ENCODE assay signal across 1 cellular context in genomic region chr2:55235724-55236538, GRCh38.
TF ChIP-seq lines count a peak whose summit lies in the region.

No MANE protein-coding gene starts in this region.

TF ChIP-seq in GM12878, 131 proteins besides CTCF, POLR2A, EP300 and RAD21:
- TF ChIP-seq SMAD5 (IDR thresholded peaks at IDR 0.05; ENCODE audit: low read depth): peak; percentile 43; the same call in 1 of the 2 replicates
- no peak for TF ChIP-seq RFX5 (IDR thresholded peaks at IDR 0.05; ENCODE audit: low read depth, low read length)
- TF ChIP-seq HSF1 (IDR thresholded peaks at IDR 0.05; ENCODE audit: low read depth, low read length): no peak
- no peak for TF ChIP-seq BCLAF1 (IDR thresholded peaks at IDR 0.05)
- TF ChIP-seq ATF2 (IDR thresholded peaks at IDR 0.05; ENCODE audit: low read length): 0 out of 2 replicates have a peak, but pooled peaks have one; percentile 21
- no peak for TF ChIP-seq CBX3 (IDR thresholded peaks at IDR 0.05; ENCODE audit: borderline replicate concordance, low read depth)
- TF ChIP-seq POLR2AphosphoS5 (IDR thresholded peaks at IDR 0.05; ENCODE audit: low read length): peak; percentile 52
- TF ChIP-seq E2F4 (IDR thresholded peaks at IDR 0.05; ENCODE audit: low read depth, low read length): no peak
